Comparison of ENCODE assay signal across 11 cellular contexts in the genomic region with DNA sequence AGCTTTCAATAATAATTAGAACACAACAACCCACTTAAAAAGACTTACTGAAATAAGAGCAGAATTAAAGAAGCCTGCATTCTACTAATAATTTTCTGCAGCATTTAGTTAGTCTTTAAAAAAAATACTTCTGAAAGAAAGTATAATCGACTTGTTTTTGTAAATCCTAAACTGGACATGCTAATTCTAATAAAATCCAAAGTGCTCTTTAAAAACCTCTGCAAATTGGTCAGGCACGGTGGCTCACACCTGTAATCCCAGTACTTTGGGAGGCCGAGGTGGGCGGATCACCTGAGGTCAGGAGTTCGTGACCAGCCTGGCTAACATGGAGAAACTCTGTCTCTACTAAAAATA. TPM values are rescaled to one million over a fixed set of nuclear protein-coding genes. Genes with fewer than 3 reads are reported as not detected.
DNase-seq lines count a peak whose midpoint lies in the region; ATAC-seq and TF ChIP-seq lines count a peak whose summit lies in the region.
"Had no signal": no experiment of that assay in that cellular context is flagged by ENCODE, and none has a peak within 500 bp of the region (broad histone marks: within the 10 kb centered on the region; RNA-seq: fewer than 3 reads in every experiment).

No MANE protein-coding gene starts in this region.

- H3K27me3 Mint-ChIP-seq in activated CD8-positive, alpha-beta T cell treated with anti-CD3 and anti-CD28 coated beads for 36 hours, result no peaks in the 10 kb centered on the region
- H3K27me3 Mint-ChIP-seq in mesothelial cell of epicardium (ENCODE audit: low read depth), result no peaks in the 10 kb centered on the region

- peak overlapping the region; percentile 22 for H3K4me3 Mint-ChIP-seq in activated CD8-positive, alpha-beta T cell treated with anti-CD3 and anti-CD28 coated beads for 36 hours
- no peak overlapping the region for H3K4me3 Mint-ChIP-seq in mesothelial cell of epicardium

- H3K9ac ChIP-seq in BLaER1, result no peak overlapping the region
- H3K9ac ChIP-seq in DND-41 (ENCODE audit: low read depth, low read length), result no peak overlapping the region

- H3K4me3 ChIP-seq in BLaER1 (no peak overlapping the region), DND-41 (ENCODE audit: low read depth in 1 of 2, low read length in 2 of 2) (no peak overlapping the region), foreskin fibroblast (ENCODE audit: low read depth in 1 of 2, low read length in 2 of 2) (no peak overlapping the region)
- H3K4me3 ChIP-seq: body of pancreas, sigmoid colon had no signal

- TF ChIP-seq CTCF in DND-41 (IDR thresholded peaks at IDR 0.05; ENCODE audit: borderline replicate concordance, extremely low read depth, low read length, poor library complexity, severe bottlenecking) (no peak), mesothelial cell of epicardium (IDR thresholded peaks at IDR 0.05; ENCODE audit: unreplicated experiment) (peak; percentile 28), foreskin fibroblast (IDR thresholded peaks at IDR 0.05; ENCODE audit: low read depth, low read length) (no peak)
- no peak for TF ChIP-seq CTCF in activated CD8-positive, alpha-beta T cell treated with anti-CD3 and anti-CD28 coated beads for 36 hours (IDR thresholded peaks at IDR 0.05)

- peaks cover 70% of the 10 kb centered on the region for H3K36me3 Mint-ChIP-seq in activated CD8-positive, alpha-beta T cell treated with anti-CD3 and anti-CD28 coated beads for 36 hours (ENCODE audit: low read depth)
- no peaks in the 10 kb centered on the region for H3K36me3 Mint-ChIP-seq in mesothelial cell of epicardium

- DNase-seq in DND-41, result no peak
- DNase-seq in activated CD8-positive, alpha-beta T cell treated with anti-CD3 and anti-CD28 coated beads for 36 hours, result no peak
- no peak for DNase-seq in mesothelial cell of epicardium (ENCODE audit: low spot score in 2 of 2, unreplicated experiment in 2 of 2)
- DNase-seq in foreskin fibroblast, result no peak
- DNase-seq in activated gamma-delta T cell treated with Interleukin-2 at 50 U/mL for 16 hours, result no peak

- H3K79me2 ChIP-seq in DND-41 (ENCODE audit: insufficient read depth, low read length), result no peaks in the 10 kb centered on the region

- H4K20me1 ChIP-seq in BLaER1 (no peaks in the 10 kb centered on the region), DND-41 (ENCODE audit: insufficient read depth, low read length) (no peaks in the 10 kb centered on the region)

- H3K4me1 ChIP-seq in BLaER1 (peaks cover 54% of the 10 kb centered on the region), DND-41 (ENCODE audit: insufficient read depth, low read length) (peaks cover 10% of the 10 kb centered on the region)

- intact Hi-C loops in activated CD8-positive, alpha-beta T cell treated with anti-CD3 and anti-CD28 coated beads for 36 hours (cut with micrococcal nuclease), result loop anchor here (1.0 to 5.0 kb wide), 4 partner anchors 73 to 216 kb away; no protein-coding TSS in a partner anchor

- POLR2A ChIA-PET in activated CD8-positive, alpha-beta T cell treated with anti-CD3 and anti-CD28 coated beads for 36 hours (lab: Charles Lee), result interaction anchor here (0.8 to 4.2 kb wide), 13 partner anchors 10 to 118 kb away, joined by 3 to 28 read pairs (median 4); no protein-coding TSS in a partner anchor

- H3K27ac ChIP-seq in BLaER1 (peak overlapping the region; percentile 50), DND-41 (ENCODE audit: low read length) (peak overlapping the region; percentile 41; the same call in 1 of the 2 replicates)
- H3K27ac ChIP-seq: body of pancreas had no signal

- H3K4me2 ChIP-seq in BLaER1 (peak overlapping the region; percentile 62), DND-41 (ENCODE audit: insufficient read depth, low read length) (no peak overlapping the region)

- peaks cover 63% of the 10 kb centered on the region for H3K4me1 Mint-ChIP-seq in activated CD8-positive, alpha-beta T cell treated with anti-CD3 and anti-CD28 coated beads for 36 hours (ENCODE audit: low read depth)
- H3K4me1 Mint-ChIP-seq in mesothelial cell of epicardium, result peaks cover 6% of the 10 kb centered on the region

- H2AFZ ChIP-seq in DND-41 (ENCODE audit: low read depth, low read length), result no peak overlapping the region

- ATAC-seq in DND-41 (ENCODE audit: insufficient read depth, low read depth), result no peak
- no peak for ATAC-seq in activated CD8-positive, alpha-beta T cell treated with anti-CD3 and anti-CD28 coated beads for 36 hours
- ATAC-seq in HG03280 (IDR thresholded peaks at IDR 0.05; ENCODE audit: unreplicated experiment), result no peak
- ATAC-seq in HG03457 (IDR thresholded peaks at IDR 0.05; ENCODE audit: unreplicated experiment), result no peak

- H3K9me3 Mint-ChIP-seq in activated CD8-positive, alpha-beta T cell treated with anti-CD3 and anti-CD28 coated beads for 36 hours, result no peaks in the 10 kb centered on the region
- no peaks in the 10 kb centered on the region for H3K9me3 Mint-ChIP-seq in mesothelial cell of epicardium

- H3K9me3 ChIP-seq in BLaER1 (no peaks in the 10 kb centered on the region), DND-41 (ENCODE audit: insufficient read depth, low read length, severe bottlenecking) (no peaks in the 10 kb centered on the region)
- H3K9me3 ChIP-seq: body of pancreas, sigmoid colon had no signal

- H3K27ac Mint-ChIP-seq in activated CD8-positive, alpha-beta T cell treated with anti-CD3 and anti-CD28 coated beads for 36 hours, result peak overlapping the region; percentile 87
- H3K27ac Mint-ChIP-seq in mesothelial cell of epicardium, result no peak overlapping the region

- H3K36me3 ChIP-seq in BLaER1, result peaks cover 53% of the 10 kb centered on the region
- peaks cover 64% of the 10 kb centered on the region for H3K36me3 ChIP-seq in DND-41 (ENCODE audit: insufficient read depth, low read length)

- no peaks in the 10 kb centered on the region for H3K27me3 ChIP-seq in BLaER1
- H3K27me3 ChIP-seq in DND-41 (ENCODE audit: insufficient read depth, low read length, poor library complexity), result no peaks in the 10 kb centered on the region
- H3K27me3 ChIP-seq: body of pancreas, sigmoid colon had no signal

- CTCF ChIA-PET in activated CD8-positive, alpha-beta T cell treated with anti-CD3 and anti-CD28 coated beads for 36 hours (lab: Charles Lee), result interaction anchor here (0.6 to 7.6 kb wide), 42 partner anchors 9 to 364 kb away, joined by 3 to 156 read pairs (median 6); a partner anchor contains a TSS

RNA-seq across cellular contexts. Expression of a gene that starts 57.5 kb away (rescaled TPM):
- under 1 TPM in 1 of 2 experiments, not detected in 1; 0.40 TPM for total RNA-seq in activated CD8-positive, alpha-beta T cell treated with anti-CD3 and anti-CD28 coated beads for 36 hours
- not detected in 3 replicates for total RNA-seq in mesothelial cell of epicardium
- total RNA-seq: body of pancreas, G401, sigmoid colon had no signal
